Comparison of ENCODE assay signal across 8 cellular contexts in the genomic region with DNA sequence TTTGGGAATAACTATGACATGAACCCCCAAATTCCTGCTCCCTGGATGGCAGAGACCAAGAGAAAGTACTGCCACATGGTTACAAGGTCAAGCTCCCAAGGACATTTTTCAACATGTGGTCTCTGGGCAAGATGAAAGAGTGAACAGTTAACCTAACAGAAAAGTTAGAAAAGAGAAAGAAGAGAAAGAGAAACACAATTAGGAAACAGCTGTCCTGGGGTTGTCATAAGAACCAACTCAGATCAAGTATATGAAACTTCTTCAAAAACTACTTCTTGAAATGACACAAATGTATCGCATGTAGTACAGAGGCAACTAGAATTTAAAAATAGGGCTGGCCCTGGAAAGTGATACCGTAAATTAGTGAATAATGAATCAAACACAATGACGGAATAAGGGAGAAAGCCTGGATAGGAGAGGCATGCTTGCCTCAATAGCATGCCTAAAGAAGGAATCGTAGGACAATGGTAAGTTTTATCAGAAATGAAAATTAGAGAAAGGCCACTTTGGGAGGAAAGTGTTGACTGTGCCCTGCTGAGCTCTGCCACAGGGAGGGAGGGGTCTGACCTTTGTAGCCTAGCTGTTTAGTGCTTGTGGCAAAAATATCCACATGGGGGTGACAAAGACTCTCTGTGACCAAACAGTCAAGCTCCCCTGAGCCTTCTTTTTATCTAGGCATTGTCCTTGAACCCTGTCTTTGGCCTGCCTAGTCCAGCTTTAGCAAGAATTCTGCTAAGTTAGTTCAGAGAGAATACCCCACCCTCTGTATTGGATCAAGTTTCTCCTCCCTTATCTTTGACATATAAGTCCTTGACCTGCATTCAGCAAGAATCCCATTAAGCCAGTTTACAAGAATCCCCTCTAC. TPM values are rescaled to one million over a fixed set of nuclear protein-coding genes. Genes with fewer than 3 reads are reported as not detected.
DNase-seq lines count a peak whose midpoint lies in the region; ATAC-seq and TF ChIP-seq lines count a peak whose summit lies in the region.

No MANE protein-coding gene starts in this region.

- DNase-seq in NCI-H2171 treated with DMSO at 0.1 percent for 48 hours (lab: John Stamatoyannopoulos, UW) (peak; percentile 32), NCI-H2171 (lab: John Stamatoyannopoulos, UW) (no peak), H7 (peak; percentile 51), NCI-H146 treated with DMSO at 0.1 percent for 48 hours (lab: John Stamatoyannopoulos, UW; ENCODE audit: unreplicated experiment) (peak; percentile 6), epithelial cell of proximal tubule (ENCODE audit: low read depth) (no peak), NCI-H510A treated with DMSO at 0.1 percent for 48 hours (lab: John Stamatoyannopoulos, UW) (no peak)
- no peak for DNase-seq in stimulated activated CD4-positive, alpha-beta T cell treated with anti-CD3 and anti-CD28 coated beads, Interleukin-12 subunit alpha, Interleukin-12 subunit beta, amount 100 ng/mL, for 4 hours

- no peaks in the 10 kb centered on the region for H3K36me3 ChIP-seq in H7 (replicated peaks; ENCODE audit: control insufficient read depth, insufficient read depth, low read length)

- ATAC-seq in HG03469 (IDR thresholded peaks at IDR 0.05; ENCODE audit: unreplicated experiment): no peak

- TF ChIP-seq CTCF in epithelial cell of proximal tubule (conservative IDR thresholded peaks at IDR 0.05; ENCODE audit: low read depth, low read length): peak; percentile 53

- H3K27me3 ChIP-seq in H7 (ENCODE audit: control insufficient read depth, insufficient read depth, low read length): peaks cover 17% of the 10 kb centered on the region

- H3K4me3 ChIP-seq in H7 (ENCODE audit: insufficient read depth, low read depth, low read length) (no peak overlapping the region), epithelial cell of proximal tubule (ENCODE audit: low read depth, low read length) (no peak overlapping the region)

RNA-seq across cellular contexts. Expression of a gene that starts 4.3 kb away (rescaled TPM):
- total RNA-seq in H7 (2014; rRNA removed; shearing (Covaris generic)): 12.0 and 12.1 TPM in 2 replicates
- 6.1 and 23.7 TPM in 2 replicates for total RNA-seq in epithelial cell of proximal tubule

RNA-seq across cellular contexts. Expression of a gene that starts 52.5 kb away (rescaled TPM):
- not detected in 2 replicates for total RNA-seq in H7 (2014; rRNA removed; shearing (Covaris generic))
- not detected in 2 replicates for total RNA-seq in epithelial cell of proximal tubule

Comparison
In these comparisons a context has a peak if more than half of its experiments do, and no peak if none do; other contexts are left out.
1. DNase-seq: peak in NCI-H2171 treated with DMSO at 0.1 percent for 48 hours (single experiment), H7 (single experiment) and NCI-H146 treated with DMSO at 0.1 percent for 48 hours (single experiment); none in NCI-H2171 (single experiment), epithelial cell of proximal tubule (single experiment), stimulated activated CD4-positive, alpha-beta T cell treated with anti-CD3 and anti-CD28 coated beads, Interleukin-12 subunit alpha, Interleukin-12 subunit beta, amount 100 ng/mL, for 4 hours (single experiment) and NCI-H510A treated with DMSO at 0.1 percent for 48 hours (single experiment).